In genomic region chr9:131799177-131799823, GRCh38 we compare ENCODE assay signal across 8 cellular contexts. TPM values are rescaled to one million over a fixed set of nuclear protein-coding genes. Genes with fewer than 3 reads are reported as not detected.
DNase-seq lines count a peak whose midpoint lies in the region; ATAC-seq, FAIRE-seq and TF ChIP-seq lines count a peak whose summit lies in the region.

No MANE protein-coding gene starts in this region.

- no CpG with 5 or more reads among the region's 8 CpGs for WGBS in H9 (ENCODE audit: extremely low coverage, insufficient read length, low lambda C conversion rate)
- WGBS in GM12878 (ENCODE audit: insufficient coverage, insufficient replicate concordance, low lambda C conversion rate, missing lambda C conversion rate), result 32% methylated on average over 8 of the region's 8 CpGs
- WGBS in HepG2 (ENCODE audit: low lambda C conversion rate), result 52% methylated on average over 8 of the region's 8 CpGs
- 45 to 60% methylated on average over 6 to 8 of the region's 8 CpGs for WGBS in gastroesophageal sphincter (ENCODE audit: low coverage in 1 of 2), 2 donors

- H3K14ac ChIP-seq in H9 (ENCODE audit: insufficient read depth, low read length), result no peak overlapping the region

- H3K27me3 Mint-ChIP-seq in H9 (ENCODE audit: low read depth), result peaks cover 10% of the 10 kb centered on the region
- peaks cover 28 to 50% of the 10 kb centered on the region in 2 donors for H3K27me3 Mint-ChIP-seq in T-cell

- H3K4ac ChIP-seq in H9 (ENCODE audit: low read depth, low read length), result no peak overlapping the region

- H4K91ac ChIP-seq in H9 (ENCODE audit: insufficient read length, low read depth, low read length), result no peak overlapping the region

- peaks cover 0 to 3% of the 10 kb centered on the region in 2 experiments; a peak in 1 of 5 replicates for H3K9me3 Mint-ChIP-seq in H9
- H3K9me3 Mint-ChIP-seq in T-cell, result peaks cover 0 to 9% (median 5%) of the 10 kb centered on the region in 3 donors

- H3K27me3 ChIP-seq in H9 (ENCODE audit: insufficient read depth, low read length), result no peaks in the 10 kb centered on the region
- peaks cover 2 to 3% of the 10 kb centered on the region in 2 experiments; a peak in 2 of 4 replicates for H3K27me3 ChIP-seq in GM12878 (replicated peaks in 1 of 2; ENCODE audit: control insufficient read depth in 2 of 2, insufficient read depth in 2 of 2, low read length in 1 of 2)
- H3K27me3 ChIP-seq in HepG2 (ENCODE audit: control insufficient read depth in 1 of 2, insufficient read depth in 2 of 2, low read length in 2 of 2), result peaks cover 2 to 16% of the 10 kb centered on the region in 2 experiments; a peak in 2 of 5 replicates
- peaks cover 52% of the 10 kb centered on the region for H3K27me3 ChIP-seq in gastroesophageal sphincter

- H3K4me2 ChIP-seq in H9 (ENCODE audit: insufficient read depth, insufficient read length, low read length) (no peak overlapping the region), GM12878 (ENCODE audit: control insufficient read depth, insufficient read depth) (no peak overlapping the region), HepG2 (ENCODE audit: low read depth, low read length) (no peak overlapping the region)

- intact Hi-C loops in GM12878 (cut with micrococcal nuclease; ENCODE audit: unreplicated experiment) (no loop called here), HepG2 (cut with micrococcal nuclease; ENCODE audit: unreplicated experiment) (no loop called here)

- no peaks in the 10 kb centered on the region for H3K79me2 ChIP-seq in H9 (ENCODE audit: insufficient read depth, low read length)
- H3K79me2 ChIP-seq in GM12878 (ENCODE audit: control insufficient read depth, insufficient read depth, low read length), result no peaks in the 10 kb centered on the region
- H3K79me2 ChIP-seq in HepG2 (ENCODE audit: insufficient read depth, low read length), result no peaks in the 10 kb centered on the region

- H4K8ac ChIP-seq in H9 (replicated peaks; ENCODE audit: insufficient read length, low read depth, low read length), result no peak overlapping the region

- H3K18ac ChIP-seq in H9 (ENCODE audit: insufficient read length, low read depth, low read length), result no peak overlapping the region

- H3K27ac ChIP-seq in H9 (ENCODE audit: insufficient read length, low read depth, low read length) (no peak overlapping the region), GM12878 (ENCODE audit: control insufficient read depth, insufficient read depth) (no peak overlapping the region), HepG2 (ENCODE audit: extremely low read length, insufficient read depth, low read length) (no peak overlapping the region), gastroesophageal sphincter (no peak overlapping the region)

- H3K23me2 ChIP-seq in H9 (ENCODE audit: insufficient read length, low read depth, low read length, poor library complexity, severe bottlenecking), result no peaks in the 10 kb centered on the region

- FAIRE-seq in GM12878 (lab: Jason Lieb, UNC), result no peak
- no peak for FAIRE-seq in HepG2 (lab: Jason Lieb, UNC)

- no peak overlapping the region for H2AFZ ChIP-seq in H9 (ENCODE audit: low read length)
- H2AFZ ChIP-seq in GM12878 (ENCODE audit: control insufficient read depth, low read depth, low read length), result no peak overlapping the region
- H2AFZ ChIP-seq in HepG2 (ENCODE audit: low read length), result no peak overlapping the region

- H3K9ac ChIP-seq in H9 (ENCODE audit: extremely low read depth, insufficient read length, low read length) (no peak overlapping the region), GM12878 (ENCODE audit: control insufficient read depth, insufficient read depth, low read length) (no peak overlapping the region), HepG2 (ENCODE audit: insufficient read depth, low read depth, low read length) (no peak overlapping the region)

- RAD21 ChIA-PET in GM12878 (lab: Charles Lee; ENCODE audit: unreplicated experiment), result no interaction called here

- no peak for TF ChIP-seq POLR2A in GM12878 (IDR thresholded peaks at IDR 0.05; ENCODE audit: low read depth, low read length)
- TF ChIP-seq POLR2A in HepG2 (IDR thresholded peaks at IDR 0.05; ENCODE audit: insufficient read depth in 1 of 2, low read depth in 2 of 2, low read length in 2 of 2), result no peak
- TF ChIP-seq POLR2A in gastroesophageal sphincter (IDR thresholded peaks at IDR 0.05), result no peak

- SMC1A ChIA-PET in GM12878 (lab: Charles Lee; ENCODE audit: uncharacterized antibody, unreplicated experiment), result no interaction called here

- no peak overlapping the region for H3K23ac ChIP-seq in H9 (ENCODE audit: insufficient read length, low read depth, low read length)

- no peak overlapping the region for H2BK15ac ChIP-seq in H9 (ENCODE audit: low read depth, low read length)

- no peak overlapping the region for H3T11ph ChIP-seq in H9 (ENCODE audit: low read length)

- ATAC-seq in T-cell (replicated peaks in 1 of 4) (no peak), GM12878 (peak; percentile 60), HepG2 (peak; percentile 80), GM19463 (IDR thresholded peaks at IDR 0.05; ENCODE audit: unreplicated experiment) (no peak), gastroesophageal sphincter (no peak), HG03045 (IDR thresholded peaks at IDR 0.05; ENCODE audit: unreplicated experiment) (no peak)

- no peak overlapping the region for H3K4me3 ChIP-seq in GM12878
- H3K4me3 ChIP-seq in HepG2 (replicated peaks in 1 of 3; ENCODE audit: insufficient read depth in 1 of 3, low read depth in 2 of 3, low read length in 3 of 3), result no peak overlapping the region
- no peak overlapping the region for H3K4me3 ChIP-seq in gastroesophageal sphincter

- no peak overlapping the region for H4K5ac ChIP-seq in H9 (ENCODE audit: insufficient read length, low read depth, low read length)

- TF ChIP-seq CTCF in H9 (conservative IDR thresholded peaks at IDR 0.05) (no peak), GM12878 (IDR thresholded peaks at IDR 0.05 in 2 of 3, conservative IDR thresholded peaks at IDR 0.05 in 1 of 3; ENCODE audit: control insufficient read depth in 2 of 3, extremely low read depth in 1 of 3, insufficient read depth in 1 of 3, low read depth in 3 of 3, low read length in 3 of 3) (no peak), HepG2 (CRISPR knock-in tag; IDR thresholded peaks at IDR 0.05) (no peak), gastroesophageal sphincter (IDR thresholded peaks at IDR 0.05) (no peak)

- H3K27ac Mint-ChIP-seq in H9, result no peak overlapping the region; a peak in 1 of 7 replicates
- H3K27ac Mint-ChIP-seq in T-cell, result no peak overlapping the region

- no peaks in the 10 kb centered on the region for H3K36me3 ChIP-seq in GM12878 (ENCODE audit: control insufficient read depth in 2 of 2, insufficient read depth in 2 of 2, low read length in 1 of 2)
- no peaks in the 10 kb centered on the region for H3K36me3 ChIP-seq in HepG2 (replicated peaks in 1 of 2; ENCODE audit: control insufficient read depth in 1 of 2, insufficient read depth in 2 of 2, low read length in 2 of 2)
- H3K36me3 ChIP-seq in gastroesophageal sphincter, result no peaks in the 10 kb centered on the region

- H3K36me3 Mint-ChIP-seq in H9 (ENCODE audit: insufficient read depth in 1 of 3, low read depth in 3 of 3), result no peaks in the 10 kb centered on the region
- no peaks in the 10 kb centered on the region for H3K36me3 Mint-ChIP-seq in T-cell

- H3K4me1 Mint-ChIP-seq in H9 (peaks cover 13 to 14% of the 10 kb centered on the region in 2 experiments), T-cell (no peaks in the 10 kb centered on the region)

- POLR2A ChIA-PET in T-cell (lab: Charles Lee), result no interaction called here
- POLR2A ChIA-PET in GM12878 (lab: Charles Lee), result no interaction called here
- POLR2A ChIA-PET in HepG2 (lab: Yijun Ruan, JAX), result no interaction called here

- BruUV-seq in GM12878 (replicated peaks; lab: Mats Ljungman, UMichigan) (no TSS peak), HepG2 (replicated peaks; lab: Mats Ljungman, UMichigan) (no TSS peak)

- CTCF ChIA-PET in T-cell (lab: Charles Lee), result no interaction called here
- CTCF ChIA-PET in GM12878 (lab: Yijun Ruan, JAX), result no interaction called here
- CTCF ChIA-PET in HepG2 (lab: Yijun Ruan, JAX; ENCODE audit: low intra/inter-chr PET ratio, low total read pairs), result no interaction called here

- no peak overlapping the region for H2AK5ac ChIP-seq in H9 (ENCODE audit: insufficient read length, low read length)

- H2BK120ac ChIP-seq in H9 (ENCODE audit: low read depth, low read length, poor library complexity, severe bottlenecking), result no peak overlapping the region

- no peaks in the 10 kb centered on the region for H3K79me1 ChIP-seq in H9 (ENCODE audit: insufficient read depth, low read depth, low read length, poor library complexity, severe bottlenecking)

- DNase-seq in H9, result peak; percentile 79
- DNase-seq in T-cell, result peak in 28 of 34 experiments; percentile 6 to 51 (median 30)
- no peak for DNase-seq in GM12878 (ENCODE audit: low read depth, low spot score)
- DNase-seq in HepG2 (ENCODE audit: low spot score), result peak; percentile 24
- peak in 5 of 6 experiments; percentile 16 to 47 (median 22) for DNase-seq in stimulated activated naive CD4-positive, alpha-beta T cell (lab: John Stamatoyannopoulos, UW)

- H4K20me1 ChIP-seq in H9 (ENCODE audit: control insufficient read depth, insufficient read depth, insufficient read length), result no peaks in the 10 kb centered on the region
- no peaks in the 10 kb centered on the region for H4K20me1 ChIP-seq in GM12878 (ENCODE audit: control insufficient read depth, insufficient read depth)
- H4K20me1 ChIP-seq in HepG2 (ENCODE audit: insufficient read depth, low read length), result 0 out of 2 replicates have a peak, but pooled peaks cover 3% of the 10 kb centered on the region

- TF ChIP-seq EP300 in GM12878 (IDR thresholded peaks at IDR 0.05; ENCODE audit: borderline replicate concordance in 1 of 2, control insufficient read depth in 1 of 2, low read depth in 2 of 2, low read length in 2 of 2), result no peak
- TF ChIP-seq EP300 in HepG2 (IDR thresholded peaks at IDR 0.05; ENCODE audit: low read depth in 2 of 2, low read length in 2 of 2), result no peak
- no peak for TF ChIP-seq EP300 in HepG2 (CRISPR knock-in tag; IDR thresholded peaks at IDR 0.05; ENCODE audit: borderline replicate concordance)
- TF ChIP-seq EP300 in gastroesophageal sphincter (IDR thresholded peaks at IDR 0.05), result no peak

- H3K4me3 Mint-ChIP-seq in H9 (no peak overlapping the region), T-cell (no peak overlapping the region)

- no peaks in the 10 kb centered on the region; the same call in 1 of the 2 replicates for H3K4me1 ChIP-seq in H9 (ENCODE audit: insufficient read depth, low read length)
- H3K4me1 ChIP-seq in GM12878 (ENCODE audit: control insufficient read depth, insufficient read depth, low read length), result no peaks in the 10 kb centered on the region
- no peaks in the 10 kb centered on the region for H3K4me1 ChIP-seq in HepG2 (ENCODE audit: insufficient read depth, low read length)
- H3K4me1 ChIP-seq in gastroesophageal sphincter, result no peaks in the 10 kb centered on the region

- H3K56ac ChIP-seq in H9 (ENCODE audit: insufficient read length, low read depth, low read length), result no peak overlapping the region

- no peak overlapping the region for H2BK12ac ChIP-seq in H9 (ENCODE audit: insufficient read length, low read depth, low read length)

- H2BK20ac ChIP-seq in H9 (ENCODE audit: low read depth, low read length, poor library complexity, severe bottlenecking), result no peak overlapping the region

- no peak overlapping the region for H2BK5ac ChIP-seq in H9 (ENCODE audit: insufficient read length, low read length)

- in situ Hi-C loops in GM12878 (cut with MboI), result no loop called here
- in situ Hi-C loops in HepG2 (cut with HindIII; ENCODE audit: extremely low pct_ligation_motif_present, low pct_unique_long_range_greater_than_20kb), result no loop called here

- no peaks in the 10 kb centered on the region for H3K9me3 ChIP-seq in H9 (ENCODE audit: control insufficient read depth, low read depth, low read length)
- no peaks in the 10 kb centered on the region for H3K9me3 ChIP-seq in GM12878 (replicated peaks; ENCODE audit: control insufficient read depth, insufficient read depth, low read length)
- no peaks in the 10 kb centered on the region for H3K9me3 ChIP-seq in HepG2 (ENCODE audit: low read length)
- H3K9me3 ChIP-seq in gastroesophageal sphincter, result peaks cover 0 to 8% (median 0%) of the 10 kb centered on the region in 3 donors

- TF ChIP-seq RAD21 in GM12878 (IDR thresholded peaks at IDR 0.05; ENCODE audit: insufficient read depth, low read depth, low read length), result no peak
- no peak for TF ChIP-seq RAD21 in HepG2 (CRISPR knock-in tag; IDR thresholded peaks at IDR 0.05)

RNA-seq across cellular contexts. Expression of gene RAPGEF1, which starts 59.4 kb away (rescaled TPM):
- total RNA-seq in H9 (2021) (53.9 and 55.6 TPM in 2 replicates), T-cell (100 to 1,000 TPM in 4 of 5 donors, 10 to 100 TPM in 1; 97.9 to 167 (median 139) TPM), GM12878 (2014; rRNA removed) (45.8 and 52.2 TPM in 2 replicates), GM12878 (2014; rRNA removed; fragmentation: Illumina TruSeq; extraction: Trizol) (34.8 and 39.6 TPM in 2 replicates), GM12878 (2021) (113 and 115 TPM in 2 replicates), HepG2 (2016; rRNA removed; fragmentation: Illumina TruSeq; extraction: Trizol) (21.2 and 21.7 TPM in 2 replicates), gastroesophageal sphincter (100 to 1,000 TPM in 1 of 4 donors, 10 to 100 TPM in 3; 47.5 to 162 (median 77.6) TPM)
- 149 and 166 TPM in 2 replicates for total RNA-seq in GM12878 (2013; cell fraction: nucleolus; rRNA removed)
- 25.7 TPM for polyA plus RNA-seq in GM12878 (2011; ENCODE audit: low read depth)
- polyA plus RNA-seq in GM12878 (2011; rRNA removed) (42.9 and 63.9 TPM in 2 replicates), GM12878 (2014; fragmentation: Illumina TruSeq; extraction: Trizol) (35.7 and 53.4 TPM in 2 replicates), GM12878 (2014; fragmentation: Nextera tagmentation; extraction: Ambion mirVana) (under 1 TPM; 0.42 to 0.60 TPM), GM12878 (2014; rRNA removed) (73.7 and 83.1 TPM in 2 replicates), GM12878 (2016; fragmentation: Nextera tagmentation; extraction: Ambion mirVana) (10 to 100 TPM; 10.7 to 12.2 TPM), HepG2 (2011; rRNA removed) (38.9 and 46.6 TPM in 2 replicates)
- polyA plus RNA-seq in GM12878 (2011; cell fraction: cytosol; rRNA removed), result 54.2 and 61.6 TPM in 2 replicates
- 95.7 and 113 TPM in 2 replicates for polyA plus RNA-seq in GM12878 (2011; cell fraction: nucleus; rRNA removed)
- 56.2 and 57.9 TPM in 2 replicates for polyA plus RNA-seq in GM12878 (2012)
- polyA minus RNA-seq in GM12878 (2011; rRNA and poly(A)+ RNA removed), result 44.3 and 62.2 TPM in 2 replicates
- polyA minus RNA-seq in GM12878 (2011; cell fraction: cytosol; rRNA and poly(A)+ RNA removed), result 22.3 and 26.7 TPM in 2 replicates
- 23.0 and 40.7 TPM in 2 replicates for polyA minus RNA-seq in GM12878 (2011; cell fraction: nucleus; rRNA and poly(A)+ RNA removed)
- total RNA-seq in HepG2 (2016; cell fraction: cytosol; rRNA removed; fragmentation: Illumina TruSeq; extraction: Trizol; ENCODE audit: low read depth), result 6.1 and 9.4 TPM in 2 replicates
- 17.2 and 20.5 TPM in 2 replicates for total RNA-seq in HepG2 (2016; cell fraction: insoluble cytoplasmic fraction; rRNA removed; fragmentation: Illumina TruSeq; extraction: Trizol)
- 22.7 and 23.5 TPM in 2 replicates for total RNA-seq in HepG2 (2016; cell fraction: membrane; rRNA removed; fragmentation: Illumina TruSeq; extraction: Trizol)
- 15.4 and 18.1 TPM in 2 replicates for total RNA-seq in HepG2 (2016; cell fraction: nucleus; rRNA removed; fragmentation: Illumina TruSeq; extraction: Trizol)
- 29.9 and 30.8 TPM in 2 replicates for polyA plus RNA-seq in HepG2 (2011; cell fraction: cytosol; rRNA removed)
- 38.0 and 38.2 TPM in 2 replicates for polyA plus RNA-seq in HepG2 (2011; cell fraction: nucleus; rRNA removed)
- polyA plus RNA-seq in HepG2 (2012), result 36.7 and 38.5 TPM in 2 replicates
- 2.1 and 3.2 TPM in 2 replicates for polyA plus RNA-seq in HepG2 (2016; cell fraction: cytosol; fragmentation: Illumina TruSeq; extraction: Trizol; ENCODE audit: low read depth)
- polyA plus RNA-seq in HepG2 (2016; cell fraction: insoluble cytoplasmic fraction; fragmentation: Illumina TruSeq; extraction: Trizol; ENCODE audit: low read depth), result 16.9 and 24.5 TPM in 2 replicates
- polyA plus RNA-seq in HepG2 (2016; cell fraction: membrane; fragmentation: Illumina TruSeq; extraction: Trizol; ENCODE audit: low read depth), result 15.6 and 18.4 TPM in 2 replicates
- polyA plus RNA-seq in HepG2 (2016; cell fraction: nucleus; fragmentation: Illumina TruSeq; extraction: Trizol; ENCODE audit: insufficient read depth, low read depth), result 22.7 and 25.7 TPM in 2 replicates
- polyA minus RNA-seq in HepG2 (2011; rRNA and poly(A)+ RNA removed; ENCODE audit: low replicate concordance), result 31.8 and 52.5 TPM in 2 replicates
- 25.4 and 30.6 TPM in 2 replicates for polyA minus RNA-seq in HepG2 (2011; cell fraction: cytosol; rRNA and poly(A)+ RNA removed)
- polyA minus RNA-seq in HepG2 (2011; cell fraction: nucleus; rRNA and poly(A)+ RNA removed), result 18.2 and 24.7 TPM in 2 replicates

Comparison
In these comparisons a context has a peak if more than half of its experiments do, and no peak if none do; other contexts are left out.
1. ATAC-seq: peak in GM12878 (single experiment) and HepG2 (single experiment); none in T-cell (0 of 4), GM19463 (single experiment), gastroesophageal sphincter (single experiment) and HG03045 (single experiment).